ENCODE assay signal across 1 cellular context in the genomic region with DNA sequence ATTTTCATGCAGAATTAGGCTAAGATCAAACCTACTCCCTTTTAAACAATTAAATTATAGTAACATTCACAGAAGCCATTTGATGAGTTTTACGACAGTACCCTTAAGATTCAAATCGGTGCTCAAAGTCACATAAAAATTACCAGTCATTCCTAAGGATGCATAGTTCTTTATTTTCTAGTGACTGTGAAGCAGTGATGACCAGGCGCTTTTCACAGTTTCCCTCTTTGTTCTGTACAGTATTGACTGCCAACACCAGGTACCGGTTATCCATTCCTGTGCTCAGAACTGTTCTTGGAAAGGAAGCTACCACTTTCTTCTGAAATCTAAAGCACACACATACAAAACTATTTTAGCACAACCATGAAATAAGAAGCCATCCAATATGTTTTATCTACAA.
TF ChIP-seq lines count a peak whose summit lies in the region.

No MANE protein-coding gene starts in this region.

TF ChIP-seq in neural cell, 6 proteins besides CTCF, POLR2A, EP300 and RAD21 (continued from another document):
- TF ChIP-seq REST (IDR thresholded peaks at IDR 0.05; ENCODE audit: borderline replicate concordance) (no peak), MXI1 (conservative IDR thresholded peaks at IDR 0.05; ENCODE audit: poor library complexity, severe bottlenecking) (no peak), TAF1 (IDR thresholded peaks at IDR 0.05; ENCODE audit: low read depth) (no peak), SMC3 (conservative IDR thresholded peaks at IDR 0.05; ENCODE audit: poor library complexity) (no peak), POLR2AphosphoS5 (IDR thresholded peaks at IDR 0.05) (no peak)
